ENCODE assay signal across 8 cellular contexts in the genomic region with DNA sequence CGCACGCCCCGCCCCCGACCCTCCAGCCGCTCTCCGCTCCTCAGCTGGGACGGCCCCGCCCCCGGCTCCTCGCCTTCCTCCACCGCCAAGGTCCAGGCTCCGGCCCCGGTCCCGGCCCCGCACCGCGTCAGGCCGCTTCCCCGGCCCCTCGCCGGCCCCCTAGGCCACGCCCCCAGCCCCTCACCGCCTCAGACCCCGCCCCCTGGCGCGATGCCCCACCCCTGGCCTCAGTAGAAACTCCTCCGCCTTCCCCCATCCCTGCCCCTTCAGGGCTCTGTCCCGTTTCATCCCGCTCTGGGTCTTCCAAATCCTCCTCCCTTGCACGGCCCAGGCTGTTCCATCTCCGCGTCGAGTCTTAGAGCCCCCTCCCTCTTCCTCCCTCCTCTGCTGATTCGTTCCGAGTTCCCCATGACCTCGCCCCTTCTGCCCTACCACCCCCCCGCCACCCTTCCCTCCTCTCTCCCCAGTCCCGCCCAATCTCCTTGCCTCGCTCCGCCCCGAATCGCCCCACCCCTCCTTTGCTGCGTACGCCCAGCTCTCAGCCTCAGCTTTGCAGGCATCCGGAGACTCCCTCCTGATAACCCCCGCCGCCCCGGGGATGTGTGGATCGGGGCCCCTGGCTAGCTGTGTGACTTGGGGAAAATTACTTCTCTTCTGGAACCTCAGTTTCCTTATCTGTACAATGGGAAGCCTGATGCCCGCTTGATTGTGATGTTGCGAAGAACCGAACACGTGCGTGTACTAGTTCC. TPM values are rescaled to one million over a fixed set of nuclear protein-coding genes. Genes with fewer than 3 reads are reported as not detected.
DNase-seq lines count a peak whose midpoint lies in the region; ATAC-seq and TF ChIP-seq lines count a peak whose summit lies in the region.

No MANE protein-coding gene starts in this region.

- H3K27ac Mint-ChIP-seq in T-helper 2 cell treated with Interferon-gamma antibody and Interleukin-4, amounts not matched to agents 5 μg/mL and 100 μg/mL, for 36 hours, result peak overlapping the region; percentile 87

- no peak for TF ChIP-seq CTCF in BE2C (IDR thresholded peaks at IDR 0.05; ENCODE audit: low read depth, low read length)
- no peak for TF ChIP-seq CTCF in psoas muscle (IDR thresholded peaks at IDR 0.05)

- no peaks in the 10 kb centered on the region for H3K36me3 Mint-ChIP-seq in T-helper 2 cell treated with Interferon-gamma antibody and Interleukin-4, amounts not matched to agents 5 μg/mL and 100 μg/mL, for 36 hours (ENCODE audit: low read depth)

- peaks cover 67% of the 10 kb centered on the region for H3K27me3 Mint-ChIP-seq in T-helper 2 cell treated with Interferon-gamma antibody and Interleukin-4, amounts not matched to agents 5 μg/mL and 100 μg/mL, for 36 hours (ENCODE audit: low read depth)

- H3K27ac ChIP-seq in right cardiac atrium (ENCODE audit: low read length), result peak overlapping the region; percentile 95
- H3K27ac ChIP-seq in psoas muscle, result peak overlapping the region; percentile 87

- H3K4me3 ChIP-seq in BE2C (ENCODE audit: low read depth, low read length), result peak overlapping the region; percentile 44
- peak overlapping the region; percentile 99 for H3K4me3 ChIP-seq in right cardiac atrium (ENCODE audit: low read length)
- peak overlapping the region; percentile 76 for H3K4me3 ChIP-seq in psoas muscle

- 5% methylated on average over 54 of the region's 54 CpGs for WGBS in right cardiac atrium
- WGBS in psoas muscle, 3 donors, result 6 to 12% (median 12%) methylated on average over 26 to 54 of the region's 54 CpGs

- H3K27me3 ChIP-seq in BE2C, result no peaks in the 10 kb centered on the region
- H3K27me3 ChIP-seq in right cardiac atrium (ENCODE audit: control insufficient read depth, insufficient read depth), result no peaks in the 10 kb centered on the region
- H3K27me3 ChIP-seq in psoas muscle (ENCODE audit: insufficient read depth in 3 of 3, low read length in 2 of 3), result no peaks in the 10 kb centered on the region

- DNase-seq in BE2C, result peak; percentile 92
- peak; percentile 80 for DNase-seq in NCI-H1105 treated with DMSO at 0.1 percent for 48 hours (lab: John Stamatoyannopoulos, UW)
- peak; percentile 80 for DNase-seq in T-helper 2 cell treated with Interferon-gamma antibody and Interleukin-4, amounts not matched to agents 5 μg/mL and 100 μg/mL, for 36 hours (ENCODE audit: low spot score)
- peak in 55 of 58 donors; percentile 13 to 89 (median 77) for DNase-seq in anterior cingulate cortex (lab: John Stamatoyannopoulos, UW)
- DNase-seq in right cardiac atrium, result peak; percentile 97 to 99 (median 98)
- DNase-seq in psoas muscle, result peak; percentile 96 to 98
- DNase-seq in ureter (ENCODE audit: low spot score), result peak; percentile 94

- intact Hi-C loops in right cardiac atrium (cut with DNase I), result no loop called here
- intact Hi-C loops in psoas muscle (cut with DNase I), result loop anchor here in 1 of 2 donors (10.0 kb wide), 1 partner anchor 140 kb away; a partner anchor contains a TSS

- H3K36me3 ChIP-seq in BE2C (no peaks in the 10 kb centered on the region), psoas muscle (ENCODE audit: insufficient read depth in 1 of 2, low read depth in 1 of 2) (no peaks in the 10 kb centered on the region)

- H3K4me1 ChIP-seq in BE2C (no peaks in the 10 kb centered on the region), right cardiac atrium (ENCODE audit: control insufficient read depth, insufficient read depth, low read length) (peaks cover 12% of the 10 kb centered on the region), psoas muscle (peaks cover 39% of the 10 kb centered on the region)

- no peaks in the 10 kb centered on the region for H3K9me3 Mint-ChIP-seq in T-helper 2 cell treated with Interferon-gamma antibody and Interleukin-4, amounts not matched to agents 5 μg/mL and 100 μg/mL, for 36 hours

- peak overlapping the region; percentile 91 for H3K4me3 Mint-ChIP-seq in T-helper 2 cell treated with Interferon-gamma antibody and Interleukin-4, amounts not matched to agents 5 μg/mL and 100 μg/mL, for 36 hours

- no peaks in the 10 kb centered on the region for H3K9me3 ChIP-seq in BE2C
- H3K9me3 ChIP-seq in right cardiac atrium (ENCODE audit: control insufficient read depth, low read length), result no peaks in the 10 kb centered on the region
- H3K9me3 ChIP-seq in psoas muscle, result no peaks in the 10 kb centered on the region

- H3K4me1 Mint-ChIP-seq in T-helper 2 cell treated with Interferon-gamma antibody and Interleukin-4, amounts not matched to agents 5 μg/mL and 100 μg/mL, for 36 hours (ENCODE audit: low read depth), result peaks cover 16% of the 10 kb centered on the region

- ATAC-seq in GM21367 (IDR thresholded peaks at IDR 0.05; ENCODE audit: unreplicated experiment), result peak; percentile 50
- ATAC-seq in right cardiac atrium, result peak; percentile 95
- peak; percentile 84 to 90 (median 88) for ATAC-seq in psoas muscle

RNA-seq across cellular contexts. Expression of a gene that starts 0.4 kb away (rescaled TPM):
- 2.9 TPM for polyA plus RNA-seq in BE2C (2012; ENCODE audit: insufficient read depth, insufficient read length, low read depth)
- 10 to 100 TPM; 31.4 to 45.2 (median 34.1) TPM for total RNA-seq in right cardiac atrium
- 34.2 TPM for polyA plus RNA-seq in right cardiac atrium
- 10 to 100 TPM; 37.9 to 68.0 (median 52.1) TPM for total RNA-seq in psoas muscle
- 10 to 100 TPM; 13.3 to 45.8 (median 33.6) TPM for polyA plus RNA-seq in psoas muscle
- total RNA-seq in ureter, result 44.4 TPM

RNA-seq across cellular contexts. Expression of a gene that starts 46.6 kb away (rescaled TPM):
- 0.73 TPM for polyA plus RNA-seq in BE2C (2012; ENCODE audit: insufficient read depth, insufficient read length, low read depth)
- total RNA-seq in right cardiac atrium, result under 1 TPM in 3 of 4 donors, not detected in 1; 0.06 to 0.82 (median 0.40) TPM
- polyA plus RNA-seq in right cardiac atrium, result 0.05 TPM
- total RNA-seq in psoas muscle, result under 1 TPM in 3 of 4 donors, not detected in 1; 0.06 to 0.32 (median 0.17) TPM
- under 1 TPM in 2 of 3 donors, not detected in 1; 0.03 to 0.05 TPM for polyA plus RNA-seq in psoas muscle
- total RNA-seq in ureter, result 0.52 TPM

RNA-seq across cellular contexts. Expression of a gene that starts 59.9 kb away (rescaled TPM):
- polyA plus RNA-seq in BE2C (2012; ENCODE audit: insufficient read depth, insufficient read length, low read depth), result 0.40 TPM
- 10 to 100 TPM; 36.4 to 79.5 (median 49.1) TPM for total RNA-seq in right cardiac atrium
- 48.7 TPM for polyA plus RNA-seq in right cardiac atrium
- total RNA-seq in psoas muscle, result 100 to 1,000 TPM; 140 to 200 (median 170) TPM
- 100 to 1,000 TPM in 2 of 3 donors, 10 to 100 TPM in 1; 70.2 to 301 (median 195) TPM for polyA plus RNA-seq in psoas muscle
- total RNA-seq in ureter, result 50.2 TPM

Comparison
In these comparisons a context has a peak if more than half of its experiments do, and no peak if none do; other contexts are left out.
1. Peak in every context shown above with its lines: DNase-seq, ATAC-seq, H3K4me3 ChIP-seq and H3K27ac ChIP-seq.
2. H3K4me3 ChIP-seq: peak in every context shown above with its lines; median percentile 99 in right cardiac atrium; 76 in psoas muscle; 44 in BE2C.